In genomic region chr1:189623336-189623735, GRCh38 we compare ENCODE assay signal across 15 cellular contexts.
DNase-seq lines count a peak whose midpoint lies in the region; ATAC-seq and TF ChIP-seq lines count a peak whose summit lies in the region.
"Had no signal": no experiment of that assay in that cellular context is flagged by ENCODE, and none has a peak within 500 bp of the region (broad histone marks: within the 10 kb centered on the region; RNA-seq: fewer than 3 reads in every experiment).

No MANE protein-coding gene starts in this region.

- CTCF ChIA-PET in mammary epithelial cell (lab: Charles Lee; ENCODE audit: low non-redundant PET) (interaction anchor here (0.7 kb wide), 1 partner anchor 17 kb away, joined by 3 read pairs; no protein-coding TSS in a partner anchor), RWPE1 (lab: Yijun Ruan, JAX) (interaction anchor here (0.7 kb wide), 1 partner anchor 459 kb away, joined by 3 read pairs; no protein-coding TSS in a partner anchor)

- POLR2A ChIA-PET in RWPE1 (lab: Yijun Ruan, JAX; ENCODE audit: low non-redundant PET): no interaction called here

- no peaks in the 10 kb centered on the region for H3K27me3 ChIP-seq in mammary epithelial cell (ENCODE audit: insufficient read depth, low read length)
- no peaks in the 10 kb centered on the region for H3K27me3 ChIP-seq in breast epithelium
- no peaks in the 10 kb centered on the region for H3K27me3 ChIP-seq in foreskin keratinocyte

- no peaks in the 10 kb centered on the region for H3K9me3 ChIP-seq in mammary epithelial cell (replicated peaks; ENCODE audit: insufficient read depth, low read length)
- no peaks in the 10 kb centered on the region for H3K9me3 ChIP-seq in breast epithelium

- no peak overlapping the region for H2AFZ ChIP-seq in mammary epithelial cell (ENCODE audit: low read depth, low read length)
- H2AFZ ChIP-seq: GM23338 had no signal

- no peak for TF ChIP-seq POLR2A in breast epithelium (IDR thresholded peaks at IDR 0.05)

- no peaks in the 10 kb centered on the region for H3K36me3 ChIP-seq in mammary epithelial cell (ENCODE audit: insufficient read depth, low read length)
- H3K36me3 ChIP-seq in breast epithelium: no peaks in the 10 kb centered on the region

- H3K27ac ChIP-seq in mammary epithelial cell (ENCODE audit: insufficient read depth, low read depth, low read length) (no peak overlapping the region), breast epithelium (no peak overlapping the region), RWPE1 (no peak overlapping the region), foreskin keratinocyte (no peak overlapping the region)

- H4K20me1 ChIP-seq in mammary epithelial cell (ENCODE audit: insufficient read depth, low read length): no peaks in the 10 kb centered on the region

- no peak overlapping the region for H3K4me3 ChIP-seq in mammary epithelial cell (replicated peaks in 1 of 3; ENCODE audit: insufficient read depth in 1 of 3, low read depth in 2 of 3, low read length in 3 of 3)
- H3K4me3 ChIP-seq in breast epithelium: no peak overlapping the region
- H3K4me3 ChIP-seq: GM23338 had no signal

- peak; percentile 34 for DNase-seq in mammary epithelial cell
- DNase-seq in breast epithelium (ENCODE audit: low spot score in 2 of 2): no peak
- peak; percentile 54 for DNase-seq in RWPE1 (ENCODE audit: low spot score)
- peak in 1 of 2 donors; percentile 43 for DNase-seq in foreskin keratinocyte
- DNase-seq: C1 segment of cervical spinal cord; Calu3; CD4-positive, alpha-beta memory T cell; COR-L47; DMS153; DND-41; H9; HFFc6 had no signal

- dilution Hi-C loops in mammary epithelial cell (cut with HindIII; ENCODE audit: low sequenced_read_pairs): no loop called here

- BruUV-seq in mammary epithelial cell (replicated peaks; lab: Mats Ljungman, UMichigan): no TSS peak

- H3K9ac ChIP-seq in mammary epithelial cell (ENCODE audit: insufficient read depth, low read length): no peak overlapping the region

- H3K4me2 ChIP-seq in mammary epithelial cell (ENCODE audit: insufficient read depth, low read depth, low read length): peak overlapping the region; percentile 30
- H3K4me2 ChIP-seq: GM23338 had no signal

- in situ Hi-C loops in mammary epithelial cell (cut with MboI; ENCODE audit: low sequenced_read_pairs in 2 of 2): no loop called here

- ATAC-seq in foreskin keratinocyte (peak; percentile 19), GM19455 (IDR thresholded peaks at IDR 0.05; ENCODE audit: unreplicated experiment) (no peak), HG02642 (IDR thresholded peaks at IDR 0.05; ENCODE audit: poor library complexity, unreplicated experiment) (no peak)
- ATAC-seq: GM23338 had no signal

- H3K4me1 ChIP-seq in mammary epithelial cell (ENCODE audit: insufficient read depth, low read length) (peaks cover 13% of the 10 kb centered on the region), breast epithelium (no peaks in the 10 kb centered on the region), foreskin keratinocyte (peaks cover 3% of the 10 kb centered on the region)

- intact Hi-C loops in mammary epithelial cell (cut with micrococcal nuclease) (loop anchor here (5.0 kb wide), 2 partner anchors 34 to 749 kb away; no protein-coding TSS in a partner anchor), breast epithelium (cut with DNase I; ENCODE audit: low total_unique reads) (no loop called here)

- WGBS in mammary epithelial cell (ENCODE audit: low coverage, missing lambda C conversion rate): 33% methylated on average over 2 of the region's 2 CpGs

- TF ChIP-seq CTCF in mammary epithelial cell (conservative IDR thresholded peaks at IDR 0.05 in 1 of 2, IDR thresholded peaks at IDR 0.05 in 1 of 2; ENCODE audit: extremely low read depth in 1 of 2, insufficient read depth in 1 of 2, low read depth in 1 of 2, low read length in 2 of 2) (no peak), breast epithelium (IDR thresholded peaks at IDR 0.05) (no peak), RWPE1 (conservative IDR thresholded peaks at IDR 0.05; ENCODE audit: low read depth) (no peak), foreskin keratinocyte (conservative IDR thresholded peaks at IDR 0.05) (no peak)

- H3K79me2 ChIP-seq in mammary epithelial cell (ENCODE audit: insufficient read depth, low read length): no peaks in the 10 kb centered on the region

Comparison
In these comparisons a context has a peak if more than half of its experiments do, and no peak if none do; other contexts are left out.
1. DNase-seq: peak in mammary epithelial cell (single experiment) and RWPE1 (single experiment); none in breast epithelium (0 of 2).